In the genomic region with DNA sequence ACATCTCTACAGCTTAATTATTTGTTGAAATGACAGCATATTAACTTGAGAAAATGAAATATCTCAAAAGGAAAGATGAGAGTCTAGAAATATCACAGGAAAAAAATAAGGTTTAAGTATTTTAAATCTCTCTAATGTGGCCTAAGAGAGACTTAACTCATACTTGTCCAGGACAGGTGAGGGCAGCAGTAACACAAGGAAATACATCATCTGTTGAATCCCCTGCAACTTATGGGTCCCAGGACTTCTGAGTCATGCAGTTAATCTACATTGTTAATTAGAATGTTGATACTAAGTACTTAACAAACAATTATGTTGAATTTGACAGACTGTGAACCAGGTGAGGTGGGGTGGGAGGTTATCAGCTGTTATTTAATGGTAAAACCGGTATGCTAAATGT, we compare ENCODE assay signal across 15 cellular contexts.
DNase-seq lines count a peak whose midpoint lies in the region; ATAC-seq and TF ChIP-seq lines count a peak whose summit lies in the region.
"Had no signal": no experiment of that assay in that cellular context is flagged by ENCODE, and none has a peak within 500 bp of the region (broad histone marks: within the 10 kb centered on the region; RNA-seq: fewer than 3 reads in every experiment).

No MANE protein-coding gene starts in this region.

- H3K9me2 ChIP-seq in SK-N-SH, result no peaks in the 10 kb centered on the region

- CTCF ChIA-PET in SK-N-SH (lab: Yijun Ruan, JAX), result interaction anchor here (1.2 to 4.5 kb wide), 2 partner anchors 187 to 200 kb away, joined by 3 to 34 read pairs; a partner anchor contains a TSS

- ATAC-seq in HG02571 (IDR thresholded peaks at IDR 0.05; ENCODE audit: unreplicated experiment) (no peak), GM21447 (IDR thresholded peaks at IDR 0.05; ENCODE audit: unreplicated experiment) (no peak)
- ATAC-seq: activated CD8-positive, alpha-beta T cell treated with anti-CD3 and anti-CD28 coated beads, Interleukin-2, amount 10 ng/mL, durations not matched to agents 7 days and 5 days had no signal

- H3K27ac ChIP-seq in SK-N-SH (ENCODE audit: low read depth in 2 of 2, low read length in 1 of 2), result no peak overlapping the region
- H3K27ac ChIP-seq: parathyroid adenoma, suprapubic skin had no signal

- H3K9ac ChIP-seq in SK-N-SH, result no peak overlapping the region
- H3K9ac ChIP-seq: parathyroid adenoma had no signal

- no peaks in the 10 kb centered on the region for H3K36me3 ChIP-seq in SK-N-SH (replicated peaks in 1 of 2; ENCODE audit: control insufficient read depth in 1 of 2, insufficient read depth in 2 of 2, low read length in 1 of 2)
- no peaks in the 10 kb centered on the region for H3K36me3 ChIP-seq in kidney epithelial cell (ENCODE audit: control insufficient read depth, insufficient read depth, low read length)
- H3K36me3 ChIP-seq: HAP-1, suprapubic skin had no signal

- no peaks in the 10 kb centered on the region for H3K4me1 ChIP-seq in SK-N-SH (ENCODE audit: control insufficient read depth in 1 of 2, insufficient read depth in 2 of 2, low read depth in 1 of 2, low read length in 1 of 2)
- H3K4me1 ChIP-seq: HAP-1, parathyroid adenoma had no signal

- POLR2A ChIA-PET in SK-N-SH (lab: Yijun Ruan, JAX), result no interaction called here

- TF ChIP-seq RAD21 in Ishikawa (IDR thresholded peaks at IDR 0.05; ENCODE audit: low read depth) (peak; percentile 21; the same call in 1 of the 2 replicates), SK-N-SH (IDR thresholded peaks at IDR 0.05; ENCODE audit: low read length) (peak; percentile 28; the same call in 1 of the 2 replicates)

- H2AFZ ChIP-seq in SK-N-SH (ENCODE audit: low read depth), result no peak overlapping the region

- no peak for TF ChIP-seq EP300 in Ishikawa (IDR thresholded peaks at IDR 0.05; ENCODE audit: borderline replicate concordance)
- no peak for TF ChIP-seq EP300 in SK-N-SH (IDR thresholded peaks at IDR 0.05; ENCODE audit: borderline replicate concordance in 1 of 2, low read depth in 1 of 2, low read length in 1 of 2)

- no peaks in the 10 kb centered on the region for H4K20me1 ChIP-seq in SK-N-SH (ENCODE audit: insufficient read depth)

- H3K9me3 ChIP-seq in SK-N-SH, result no peaks in the 10 kb centered on the region
- H3K9me3 ChIP-seq: HAP-1, suprapubic skin had no signal

- WGBS in SK-N-SH (ENCODE audit: low lambda C conversion rate), result 61% methylated on average over 1 of the region's 1 CpG

- no peaks in the 10 kb centered on the region for H3F3A ChIP-seq in SK-N-SH (replicated peaks; ENCODE audit: insufficient read depth)

- H3K4me3 ChIP-seq in SK-N-SH (ENCODE audit: low read depth in 2 of 2, low read length in 1 of 2) (no peak overlapping the region), kidney epithelial cell (ENCODE audit: low read depth, low read length) (no peak overlapping the region)
- H3K4me3 ChIP-seq: HAP-1, suprapubic skin had no signal

- DNase-seq in NCI-H2029 (lab: John Stamatoyannopoulos, UW) (peak; percentile 14), NCI-H2029 treated with DMSO at 0.1 percent for 48 hours (lab: John Stamatoyannopoulos, UW) (no peak), SK-N-SH (no peak), kidney epithelial cell (ENCODE audit: low read depth) (no peak), NCI-H446 treated with DMSO at 0.1 percent for 48 hours (lab: John Stamatoyannopoulos, UW) (no peak)
- DNase-seq: activated CD8-positive, alpha-beta T cell treated with anti-CD3 and anti-CD28 coated beads, Interleukin-2, amount 10 ng/mL, durations not matched to agents 7 days and 5 days; activated gamma-delta T cell; MM.1S; NCI-H510A had no signal

- H3K79me2 ChIP-seq in SK-N-SH (ENCODE audit: insufficient read depth), result no peaks in the 10 kb centered on the region
- H3K79me2 ChIP-seq: parathyroid adenoma had no signal

- H3K4me2 ChIP-seq in SK-N-SH, result no peak overlapping the region

- TF ChIP-seq CTCF in SK-N-SH (IDR thresholded peaks at IDR 0.05) (no peak), kidney epithelial cell (IDR thresholded peaks at IDR 0.05; ENCODE audit: insufficient read depth, low read length, poor library complexity, severe bottlenecking) (peak; percentile 2)

- H3K27me3 ChIP-seq in SK-N-SH (ENCODE audit: insufficient read depth), result peaks cover 9% of the 10 kb centered on the region; the same call in 1 of the 2 replicates
- H3K27me3 ChIP-seq in kidney epithelial cell (ENCODE audit: control insufficient read depth, insufficient read depth, low read length), result peaks cover 7% of the 10 kb centered on the region
- H3K27me3 ChIP-seq: suprapubic skin had no signal

TF ChIP-seq in Ishikawa, 13 proteins besides CTCF, POLR2A, EP300 and RAD21 (continues in another document):
- TF ChIP-seq NFIC (IDR thresholded peaks at IDR 0.05) (no peak), CREB1 (IDR thresholded peaks at IDR 0.05; ENCODE audit: low read depth) (no peak), EGR1 (IDR thresholded peaks at IDR 0.05) (no peak), TEAD4 (IDR thresholded peaks at IDR 0.05) (no peak), YY1 (IDR thresholded peaks at IDR 0.05; ENCODE audit: low read depth) (no peak), TCF12 (IDR thresholded peaks at IDR 0.05; ENCODE audit: low read depth) (no peak)
- TF ChIP-seq, protein P1, sequence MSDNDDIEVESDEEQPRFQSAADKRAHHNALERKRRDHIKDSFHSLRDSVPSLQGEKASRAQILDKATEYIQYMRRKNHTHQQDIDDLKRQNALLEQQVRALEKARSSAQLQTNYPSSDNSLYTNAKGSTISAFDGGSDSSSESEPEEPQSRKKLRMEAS (IDR thresholded peaks at IDR 0.05), result no peak
- TF ChIP-seq, protein P2, sequence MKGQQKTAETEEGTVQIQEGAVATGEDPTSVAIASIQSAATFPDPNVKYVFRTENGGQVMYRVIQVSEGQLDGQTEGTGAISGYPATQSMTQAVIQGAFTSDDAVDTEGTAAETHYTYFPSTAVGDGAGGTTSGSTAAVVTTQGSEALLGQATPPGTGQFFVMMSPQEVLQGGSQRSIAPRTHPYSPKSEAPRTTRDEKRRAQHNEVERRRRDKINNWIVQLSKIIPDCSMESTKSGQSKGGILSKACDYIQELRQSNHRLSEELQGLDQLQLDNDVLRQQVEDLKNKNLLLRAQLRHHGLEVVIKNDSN (IDR thresholded peaks at IDR 0.05), result no peak

TF ChIP-seq in SK-N-SH, 30 proteins besides CTCF, POLR2A, EP300 and RAD21:
- TF ChIP-seq, protein P3, sequence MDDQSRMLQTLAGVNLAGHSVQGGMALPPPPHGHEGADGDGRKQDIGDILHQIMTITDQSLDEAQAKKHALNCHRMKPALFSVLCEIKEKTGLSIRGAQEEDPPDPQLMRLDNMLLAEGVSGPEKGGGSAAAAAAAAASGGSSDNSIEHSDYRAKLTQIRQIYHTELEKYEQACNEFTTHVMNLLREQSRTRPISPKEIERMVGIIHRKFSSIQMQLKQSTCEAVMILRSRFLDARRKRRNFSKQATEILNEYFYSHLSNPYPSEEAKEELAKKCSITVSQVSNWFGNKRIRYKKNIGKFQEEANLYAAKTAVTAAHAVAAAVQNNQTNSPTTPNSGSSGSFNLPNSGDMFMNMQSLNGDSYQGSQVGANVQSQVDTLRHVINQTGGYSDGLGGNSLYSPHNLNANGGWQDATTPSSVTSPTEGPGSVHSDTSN (IDR thresholded peaks at IDR 0.05), result no peak
- no peak for TF ChIP-seq NRF1 (IDR thresholded peaks at IDR 0.05; ENCODE audit: low read depth, low read length)
